Comparison of ENCODE assay signal across 8 cellular contexts in genomic region chr1:26126321-26127084, GRCh38. TPM values are rescaled to one million over a fixed set of nuclear protein-coding genes. Genes with fewer than 3 reads are reported as not detected.
DNase-seq lines count a peak whose midpoint lies in the region; ATAC-seq and TF ChIP-seq lines count a peak whose summit lies in the region.

No MANE protein-coding gene starts in this region.

- no peaks in the 10 kb centered on the region for H3K27me3 Mint-ChIP-seq in WTC11 (ENCODE audit: low read depth)

- CTCF ChIA-PET in WTC11 (lab: Charles Lee): interaction anchor here (0.6 to 4.2 kb wide), 5 partner anchors 13 to 89 kb away, joined by 3 to 31 read pairs (median 5); partner anchors contain the start of gene CATSPER4

- TF ChIP-seq CTCF in WTC11 (IDR thresholded peaks at IDR 0.05): no peak
- no peak for TF ChIP-seq CTCF in omental fat pad (IDR thresholded peaks at IDR 0.05)

- no peaks in the 10 kb centered on the region for H3K9me3 Mint-ChIP-seq in WTC11

- DNase-seq in DMS 273 treated with DMSO at 0.1 percent for 48 hours (lab: John Stamatoyannopoulos, UW): peak; percentile 74
- DNase-seq in H4 (ENCODE audit: low spot score): peak; percentile 95
- peak; percentile 84 for DNase-seq in NCI-H2029 treated with DMSO at 0.1 percent for 48 hours (lab: John Stamatoyannopoulos, UW)
- no peak for DNase-seq in WTC11 (ENCODE audit: low spot score)
- DNase-seq in epithelial cell of prostate (ENCODE audit: low read depth, low spot score): peak; percentile 62
- peak; percentile 10 for DNase-seq in stimulated activated CD8-positive, alpha-beta memory T cell treated with anti-CD3 and anti-CD28 coated beads, Interleukin-12 subunit alpha, Interleukin-12 subunit beta, amount 100 ng/mL, for 4 hours (ENCODE audit: low read depth)
- DNase-seq in COLO668 (lab: John Stamatoyannopoulos, UW; ENCODE audit: unreplicated experiment): no peak
- no peak for DNase-seq in omental fat pad (ENCODE audit: low spot score)

- peak overlapping the region; percentile 26; the same call in 1 of the 2 replicates for H3K27ac Mint-ChIP-seq in WTC11

- no peak overlapping the region for H3K4me3 Mint-ChIP-seq in WTC11

- 0 out of 2 replicates have a peak, but pooled peaks cover 3% of the 10 kb centered on the region for H3K36me3 Mint-ChIP-seq in WTC11

- H3K4me1 Mint-ChIP-seq in WTC11: peaks cover 12% of the 10 kb centered on the region

- POLR2A ChIA-PET in WTC11 (lab: Charles Lee): no interaction called here

- ATAC-seq in WTC11: no peak
- no peak for ATAC-seq in omental fat pad (ENCODE audit: low FRiP score)

- peak overlapping the region; percentile 54 for H3K27ac ChIP-seq in epithelial cell of prostate

TF ChIP-seq in WTC11, 78 proteins besides CTCF, POLR2A, EP300 and RAD21:
- TF ChIP-seq, protein P1, sequence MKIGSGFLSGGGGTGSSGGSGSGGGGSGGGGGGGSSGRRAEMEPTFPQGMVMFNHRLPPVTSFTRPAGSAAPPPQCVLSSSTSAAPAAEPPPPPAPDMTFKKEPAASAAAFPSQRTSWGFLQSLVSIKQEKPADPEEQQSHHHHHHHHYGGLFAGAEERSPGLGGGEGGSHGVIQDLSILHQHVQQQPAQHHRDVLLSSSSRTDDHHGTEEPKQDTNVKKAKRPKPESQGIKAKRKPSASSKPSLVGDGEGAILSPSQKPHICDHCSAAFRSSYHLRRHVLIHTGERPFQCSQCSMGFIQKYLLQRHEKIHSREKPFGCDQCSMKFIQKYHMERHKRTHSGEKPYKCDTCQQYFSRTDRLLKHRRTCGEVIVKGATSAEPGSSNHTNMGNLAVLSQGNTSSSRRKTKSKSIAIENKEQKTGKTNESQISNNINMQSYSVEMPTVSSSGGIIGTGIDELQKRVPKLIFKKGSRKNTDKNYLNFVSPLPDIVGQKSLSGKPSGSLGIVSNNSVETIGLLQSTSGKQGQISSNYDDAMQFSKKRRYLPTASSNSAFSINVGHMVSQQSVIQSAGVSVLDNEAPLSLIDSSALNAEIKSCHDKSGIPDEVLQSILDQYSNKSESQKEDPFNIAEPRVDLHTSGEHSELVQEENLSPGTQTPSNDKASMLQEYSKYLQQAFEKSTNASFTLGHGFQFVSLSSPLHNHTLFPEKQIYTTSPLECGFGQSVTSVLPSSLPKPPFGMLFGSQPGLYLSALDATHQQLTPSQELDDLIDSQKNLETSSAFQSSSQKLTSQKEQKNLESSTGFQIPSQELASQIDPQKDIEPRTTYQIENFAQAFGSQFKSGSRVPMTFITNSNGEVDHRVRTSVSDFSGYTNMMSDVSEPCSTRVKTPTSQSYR (CRISPR knock-in tag; IDR thresholded peaks at IDR 0.05): no peak

RNA-seq across cellular contexts. Expression of gene PDIK1L, which starts 14.9 kb away (rescaled TPM):
- 5.7 and 7.3 TPM in 2 replicates for total RNA-seq in H4 (2014; rRNA removed; shearing (Covaris generic))
- total RNA-seq in WTC11 (2021): 4.0 to 5.5 TPM (median 4.3 TPM) in 3 replicates
- total RNA-seq in omental fat pad: 1 to 10 TPM; 3.2 to 7.6 (median 4.6) TPM

RNA-seq across cellular contexts. Expression of gene FAM110D, which starts 32.4 kb away (rescaled TPM):
- total RNA-seq in H4 (2014; rRNA removed; shearing (Covaris generic)): 0.04 and 0.12 TPM in 2 replicates
- 0.37 to 0.55 TPM (median 0.53 TPM) in 3 replicates for total RNA-seq in WTC11 (2021)
- 10 to 100 TPM in 2 of 4 donors, 1 to 10 TPM in 2; 4.6 to 20.5 (median 13.2) TPM for total RNA-seq in omental fat pad

RNA-seq across cellular contexts. Expression of gene C1orf232, which starts 42.3 kb away (rescaled TPM):
- not detected in 2 replicates for total RNA-seq in H4 (2014; rRNA removed; shearing (Covaris generic))
- total RNA-seq in WTC11 (2021) (not detected in 3 replicates), omental fat pad (not detected)

RNA-seq across cellular contexts. Expression of gene ZNF593, which starts 43.2 kb away (rescaled TPM):
- 27.4 and 41.0 TPM in 2 replicates for total RNA-seq in H4 (2014; rRNA removed; shearing (Covaris generic))
- total RNA-seq in WTC11 (2021) (39.6 to 49.1 TPM (median 43.3 TPM) in 3 replicates), omental fat pad (10 to 100 TPM; 18.4 to 64.1 (median 42.5) TPM)

RNA-seq across cellular contexts. Expression of gene ZNF593OS, which starts 45.1 kb away (rescaled TPM):
- not detected in 2 replicates for total RNA-seq in H4 (2014; rRNA removed; shearing (Covaris generic))
- total RNA-seq in WTC11 (2021) (not detected in 3 replicates), omental fat pad (not detected)

Comparison
In these comparisons a context has a peak if more than half of its experiments do, and no peak if none do; other contexts are left out.
1. DNase-seq: peak in DMS 273 treated with DMSO at 0.1 percent for 48 hours (single experiment), H4 (single experiment), NCI-H2029 treated with DMSO at 0.1 percent for 48 hours (single experiment), epithelial cell of prostate (single experiment) and stimulated activated CD8-positive, alpha-beta memory T cell treated with anti-CD3 and anti-CD28 coated beads, Interleukin-12 subunit alpha, Interleukin-12 subunit beta, amount 100 ng/mL, for 4 hours (single experiment); none in WTC11 (single experiment), COLO668 (single experiment) and omental fat pad (single experiment).